Comparison of ENCODE assay signal across 21 cellular contexts in the genomic region with DNA sequence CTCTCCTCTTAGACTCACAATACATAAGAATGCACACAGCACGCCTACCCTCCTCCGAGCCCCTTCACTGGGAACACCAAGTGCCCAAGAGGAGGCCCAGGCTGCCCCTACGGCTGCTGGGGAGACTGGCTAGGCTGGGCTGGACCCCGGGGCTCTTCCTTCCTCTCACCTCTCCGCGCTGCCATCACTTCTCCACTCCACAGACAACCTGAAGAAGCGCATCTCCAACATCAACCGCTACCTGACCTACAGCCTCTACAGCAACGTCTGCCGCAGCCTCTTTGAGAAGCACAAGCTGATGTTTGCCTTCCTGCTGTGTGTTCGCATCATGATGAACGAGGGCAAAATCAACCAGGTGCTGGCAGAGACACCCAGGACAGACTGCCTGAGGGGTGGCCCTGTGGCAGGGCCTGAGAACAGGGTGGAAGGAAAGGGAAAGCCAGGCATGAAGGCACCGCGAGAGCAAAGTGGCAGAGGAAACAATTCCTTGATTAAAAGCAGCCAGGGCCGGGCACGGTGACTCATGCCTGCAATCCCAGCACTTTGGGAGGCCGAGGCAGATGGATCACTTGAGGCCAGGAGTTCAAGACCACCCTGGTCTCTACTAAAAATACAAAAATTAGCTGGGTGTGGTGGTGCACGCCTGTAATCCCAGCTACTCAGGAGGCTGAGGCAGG. TPM values are rescaled to one million over a fixed set of nuclear protein-coding genes. Genes with fewer than 3 reads are reported as not detected.
DNase-seq lines count a peak whose midpoint lies in the region; ATAC-seq and TF ChIP-seq lines count a peak whose summit lies in the region.
"Had no signal": no experiment of that assay in that cellular context is flagged by ENCODE, and none has a peak within 500 bp of the region (broad histone marks: within the 10 kb centered on the region; RNA-seq: fewer than 3 reads in every experiment).

No MANE protein-coding gene starts in this region.

- no peak overlapping the region for H3K27ac Mint-ChIP-seq in natural killer cell treated with Interleukin-12 subunit alpha and Interleukin-12 subunit beta and Interleukin-15 and Interleukin-18, amount 100 ng/mL, for 72 hours
- H3K27ac Mint-ChIP-seq in natural killer cell (no peak overlapping the region), neural crest cell (ENCODE audit: unreplicated experiment) (peak overlapping the region; percentile 17)
- H3K27ac Mint-ChIP-seq: GM23338 had no signal

- no peaks in the 10 kb centered on the region for H3K4me1 ChIP-seq in aorta (ENCODE audit: control insufficient read depth in 1 of 2, insufficient read depth in 2 of 2, low read length in 2 of 2)
- H3K4me1 ChIP-seq: SJCRH30 had no signal

- no peak for ATAC-seq in natural killer cell treated with Interleukin-12 subunit alpha and Interleukin-12 subunit beta and Interleukin-15 and Interleukin-18, amount 100 ng/mL, for 72 hours
- ATAC-seq in natural killer cell = no peak
- ATAC-seq in aorta (ENCODE audit: low FRiP score) = no peak
- ATAC-seq: GM23338, HCT116 had no signal

- DNase-seq in natural killer cell treated with Interleukin-12 subunit alpha and Interleukin-12 subunit beta and Interleukin-15 and Interleukin-18, amount 100 ng/mL, for 72 hours (ENCODE audit: low spot score) = peak; percentile 39
- DNase-seq in natural killer cell = no peak
- peak; percentile 66 for DNase-seq in NCI-H69 (lab: John Stamatoyannopoulos, UW)
- DNase-seq in neural crest cell (ENCODE audit: low read depth, low spot score) = no peak
- peak; percentile 16 to 65 for DNase-seq in aorta
- DNase-seq in NCI-H82 treated with DMSO at 0.1 percent for 48 hours (lab: John Stamatoyannopoulos, UW; ENCODE audit: unreplicated experiment) = no peak
- no peak for DNase-seq in SW 1271 (lab: John Stamatoyannopoulos, UW)
- no peak for DNase-seq in NOMO-1 treated with DMSO at 0.1 percent for 48 hours (lab: John Stamatoyannopoulos, UW; ENCODE audit: unreplicated experiment)
- DNase-seq: ACHN, C1 segment of cervical spinal cord, DMS79 treated with DMSO at 0.1 percent for 48 hours, Kasumi-1, MG63, NCI-H1048, NCI-H1694 treated with DMSO at 0.1 percent for 48 hours, NCI-H2227 treated with DMSO at 0.1 percent for 48 hours, NCI-H526 treated with DMSO at 0.1 percent for 48 hours, OCI-M1, SJCRH30 had no signal

- no peaks in the 10 kb centered on the region for H3K27me3 Mint-ChIP-seq in natural killer cell treated with Interleukin-12 subunit alpha and Interleukin-12 subunit beta and Interleukin-15 and Interleukin-18, amount 100 ng/mL, for 72 hours
- no peaks in the 10 kb centered on the region for H3K27me3 Mint-ChIP-seq in natural killer cell (ENCODE audit: low read depth in 2 of 2)
- H3K27me3 Mint-ChIP-seq in neural crest cell (ENCODE audit: low read depth) = no peaks in the 10 kb centered on the region

- no peaks in the 10 kb centered on the region for H3K36me3 Mint-ChIP-seq in natural killer cell treated with Interleukin-12 subunit alpha and Interleukin-12 subunit beta and Interleukin-15 and Interleukin-18, amount 100 ng/mL, for 72 hours
- H3K36me3 Mint-ChIP-seq in natural killer cell (no peaks in the 10 kb centered on the region), neural crest cell (ENCODE audit: low read depth) (no peaks in the 10 kb centered on the region)

- H3K9me3 ChIP-seq in aorta (ENCODE audit: control insufficient read depth, low read length) = no peaks in the 10 kb centered on the region
- H3K9me3 ChIP-seq: MG63, SJCRH30 had no signal

- TF ChIP-seq CTCF in natural killer cell (IDR thresholded peaks at IDR 0.05) (no peak), neural crest cell (conservative IDR thresholded peaks at IDR 0.05) (no peak)

- H3K9me3 Mint-ChIP-seq in natural killer cell treated with Interleukin-12 subunit alpha and Interleukin-12 subunit beta and Interleukin-15 and Interleukin-18, amount 100 ng/mL, for 72 hours = no peaks in the 10 kb centered on the region
- no peaks in the 10 kb centered on the region for H3K9me3 Mint-ChIP-seq in natural killer cell
- H3K9me3 Mint-ChIP-seq in neural crest cell = no peaks in the 10 kb centered on the region
- H3K9me3 Mint-ChIP-seq: GM23338 had no signal

- H3K27ac ChIP-seq in aorta (ENCODE audit: low read depth in 1 of 2, low read length in 2 of 2) = no peak overlapping the region
- H3K27ac ChIP-seq: SJCRH30 had no signal

- 87 to 88% methylated on average over 18 of the region's 18 CpGs for WGBS in aorta, 2 donors

- no peak overlapping the region for H3K4me3 Mint-ChIP-seq in natural killer cell treated with Interleukin-12 subunit alpha and Interleukin-12 subunit beta and Interleukin-15 and Interleukin-18, amount 100 ng/mL, for 72 hours
- no peak overlapping the region for H3K4me3 Mint-ChIP-seq in natural killer cell
- no peak overlapping the region for H3K4me3 Mint-ChIP-seq in neural crest cell
- H3K4me3 Mint-ChIP-seq: GM23338 had no signal

- no peaks in the 10 kb centered on the region for H3K27me3 ChIP-seq in aorta (ENCODE audit: control insufficient read depth in 1 of 2, insufficient read depth in 2 of 2, low read length in 1 of 2)
- H3K27me3 ChIP-seq: MG63 had no signal

- intact Hi-C loops in natural killer cell (cut with micrococcal nuclease) (no loop called here), aorta (cut with DNase I) (no loop called here)

- H3K36me3 ChIP-seq in aorta (ENCODE audit: control insufficient read depth in 1 of 2, insufficient read depth in 2 of 2, low read length in 1 of 2) = peaks cover 0 to 4% of the 10 kb centered on the region in 2 donors
- H3K36me3 ChIP-seq: MG63, SJCRH30 had no signal

- no peak overlapping the region for H3K4me3 ChIP-seq in aorta (ENCODE audit: low read length in 2 of 2)
- H3K4me3 ChIP-seq: GM23338, MG63, SJCRH30 had no signal

- no peaks in the 10 kb centered on the region for H3K4me1 Mint-ChIP-seq in natural killer cell treated with Interleukin-12 subunit alpha and Interleukin-12 subunit beta and Interleukin-15 and Interleukin-18, amount 100 ng/mL, for 72 hours (ENCODE audit: low read depth in 2 of 2)
- H3K4me1 Mint-ChIP-seq in natural killer cell = no peaks in the 10 kb centered on the region
- H3K4me1 Mint-ChIP-seq in neural crest cell = no peaks in the 10 kb centered on the region
- H3K4me1 Mint-ChIP-seq: GM23338 had no signal

RNA-seq across cellular contexts. Expression of gene BAP1, which starts 16.5 kb away (rescaled TPM):
- 100 to 1,000 TPM in 1 of 2 donors, 10 to 100 TPM in 1; 96.1 to 131 TPM for total RNA-seq in natural killer cell treated with Interleukin-12 subunit alpha and Interleukin-12 subunit beta and Interleukin-15 and Interleukin-18, amount 100 ng/mL, for 72 hours
- total RNA-seq in natural killer cell = 100 to 1,000 TPM; 141 to 154 (median 145) TPM
- 123 and 125 TPM in 2 replicates for total RNA-seq in neural crest cell
- total RNA-seq in aorta = 10 to 100 TPM; 62.7 to 74.4 TPM
- 10 to 100 TPM; 29.4 to 99.6 TPM for polyA plus RNA-seq in aorta

RNA-seq across cellular contexts. Expression of gene PHF7, which starts 17.2 kb away (rescaled TPM):
- 10 to 100 TPM in 1 of 2 donors, 1 to 10 TPM in 1; 3.8 to 11.8 TPM for total RNA-seq in natural killer cell treated with Interleukin-12 subunit alpha and Interleukin-12 subunit beta and Interleukin-15 and Interleukin-18, amount 100 ng/mL, for 72 hours
- total RNA-seq in natural killer cell (10 to 100 TPM; 10.9 to 13.5 (median 13.5) TPM), neural crest cell (8.5 and 9.9 TPM in 2 replicates), aorta (1 to 10 TPM; 7.7 to 8.0 TPM)
- polyA plus RNA-seq in aorta = 1 to 10 TPM; 7.1 to 8.5 TPM

RNA-seq across cellular contexts. Expression of gene SEMA3G, which starts 51.6 kb away (rescaled TPM):
- under 1 TPM in 1 of 2 donors, not detected in 1; 0.08 TPM for total RNA-seq in natural killer cell treated with Interleukin-12 subunit alpha and Interleukin-12 subunit beta and Interleukin-15 and Interleukin-18, amount 100 ng/mL, for 72 hours
- total RNA-seq in natural killer cell (under 1 TPM in 2 of 3 donors, not detected in 1; 0.07 to 0.55 TPM), neural crest cell (4.1 and 5.2 TPM in 2 replicates), aorta (10 to 100 TPM; 12.5 to 23.8 TPM)
- under 1 TPM in 1 of 2 donors, not detected in 1; 0.26 TPM for polyA plus RNA-seq in aorta

Comparison
In these comparisons a context has a peak if more than half of its experiments do, and no peak if none do; other contexts are left out.
1. DNase-seq: peak in natural killer cell treated with Interleukin-12 subunit alpha and Interleukin-12 subunit beta and Interleukin-15 and Interleukin-18, amount 100 ng/mL, for 72 hours (single experiment), NCI-H69 (single experiment) and aorta (2 of 2); none in natural killer cell (single experiment), neural crest cell (single experiment), NCI-H82 treated with DMSO at 0.1 percent for 48 hours (single experiment), SW 1271 (0 of 2) and NOMO-1 treated with DMSO at 0.1 percent for 48 hours (single experiment).